ENCODE assay signal across 1 cellular context in the genomic region with DNA sequence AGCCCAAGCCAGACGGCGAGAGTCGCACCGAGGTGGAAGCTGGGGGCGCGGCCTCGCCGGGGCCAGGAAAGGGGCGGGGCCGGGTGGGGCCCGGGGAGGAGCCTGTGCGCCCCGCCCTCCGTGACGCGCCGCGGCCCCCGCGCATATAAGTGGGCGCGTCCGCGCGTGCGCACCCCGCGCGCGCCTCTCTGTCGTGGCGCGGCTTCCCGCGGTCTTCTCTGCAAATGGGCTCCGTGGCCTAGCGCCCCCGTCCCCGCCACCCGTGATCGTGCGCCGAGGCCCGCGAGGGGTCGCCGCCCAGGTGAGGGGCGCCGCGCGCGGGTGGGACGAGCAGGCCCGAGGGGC.
A peak's percentile ranks its signal among the peaks of the same experiment; 100 is the strongest.
TF ChIP-seq lines count a peak whose summit lies in the region.

A gene with protein sequence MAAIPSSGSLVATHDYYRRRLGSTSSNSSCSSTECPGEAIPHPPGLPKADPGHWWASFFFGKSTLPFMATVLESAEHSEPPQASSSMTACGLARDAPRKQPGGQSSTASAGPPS (plus strand): TSS at position 172 of the 345 bp plus-strand sequence. CDS start 544 bp downstream, outside the sequence.

TF ChIP-seq in K562, 482 proteins besides CTCF, POLR2A, EP300 and RAD21 (continued from another document and continues in another):
- TF ChIP-seq, protein P1, sequence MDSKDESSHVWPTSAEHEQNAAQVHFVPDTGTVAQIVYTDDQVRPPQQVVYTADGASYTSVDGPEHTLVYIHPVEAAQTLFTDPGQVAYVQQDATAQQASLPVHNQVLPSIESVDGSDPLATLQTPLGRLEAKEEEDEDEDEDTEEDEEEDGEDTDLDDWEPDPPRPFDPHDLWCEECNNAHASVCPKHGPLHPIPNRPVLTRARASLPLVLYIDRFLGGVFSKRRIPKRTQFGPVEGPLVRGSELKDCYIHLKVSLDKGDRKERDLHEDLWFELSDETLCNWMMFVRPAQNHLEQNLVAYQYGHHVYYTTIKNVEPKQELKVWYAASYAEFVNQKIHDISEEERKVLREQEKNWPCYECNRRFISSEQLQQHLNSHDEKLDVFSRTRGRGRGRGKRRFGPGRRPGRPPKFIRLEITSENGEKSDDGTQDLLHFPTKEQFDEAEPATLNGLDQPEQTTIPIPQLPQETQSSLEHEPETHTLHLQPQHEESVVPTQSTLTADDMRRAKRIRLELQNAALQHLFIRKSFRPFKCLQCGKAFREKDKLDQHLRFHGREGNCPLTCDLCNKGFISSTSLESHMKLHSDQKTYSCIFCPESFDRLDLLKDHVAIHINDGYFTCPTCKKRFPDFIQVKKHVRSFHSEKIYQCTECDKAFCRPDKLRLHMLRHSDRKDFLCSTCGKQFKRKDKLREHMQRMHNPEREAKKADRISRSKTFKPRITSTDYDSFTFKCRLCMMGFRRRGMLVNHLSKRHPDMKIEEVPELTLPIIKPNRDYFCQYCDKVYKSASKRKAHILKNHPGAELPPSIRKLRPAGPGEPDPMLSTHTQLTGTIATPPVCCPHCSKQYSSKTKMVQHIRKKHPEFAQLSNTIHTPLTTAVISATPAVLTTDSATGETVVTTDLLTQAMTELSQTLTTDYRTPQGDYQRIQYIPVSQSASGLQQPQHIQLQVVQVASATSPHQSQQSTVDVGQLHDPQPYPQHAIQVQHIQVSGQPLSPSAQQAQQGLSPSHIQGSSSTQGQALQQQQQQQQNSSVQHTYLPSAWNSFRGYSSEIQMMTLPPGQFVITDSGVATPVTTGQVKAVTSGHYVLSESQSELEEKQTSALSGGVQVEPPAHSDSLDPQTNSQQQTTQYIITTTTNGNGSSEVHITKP (IDR thresholded peaks at IDR 0.05; ENCODE audit: partially characterized antibody): peak; percentile 73
- TF ChIP-seq ZNF589 (CRISPR knock-in tag; IDR thresholded peaks at IDR 0.05; ENCODE audit: low read depth): no peak
- TF ChIP-seq POLR2AphosphoS5 (IDR thresholded peaks at IDR 0.05; ENCODE audit: control insufficient read depth, insufficient read depth, low read depth, low read length): peak; percentile 93
- TF ChIP-seq ZNF830 (CRISPR knock-in tag; IDR thresholded peaks at IDR 0.05): no peak
- TF ChIP-seq, protein P2, sequence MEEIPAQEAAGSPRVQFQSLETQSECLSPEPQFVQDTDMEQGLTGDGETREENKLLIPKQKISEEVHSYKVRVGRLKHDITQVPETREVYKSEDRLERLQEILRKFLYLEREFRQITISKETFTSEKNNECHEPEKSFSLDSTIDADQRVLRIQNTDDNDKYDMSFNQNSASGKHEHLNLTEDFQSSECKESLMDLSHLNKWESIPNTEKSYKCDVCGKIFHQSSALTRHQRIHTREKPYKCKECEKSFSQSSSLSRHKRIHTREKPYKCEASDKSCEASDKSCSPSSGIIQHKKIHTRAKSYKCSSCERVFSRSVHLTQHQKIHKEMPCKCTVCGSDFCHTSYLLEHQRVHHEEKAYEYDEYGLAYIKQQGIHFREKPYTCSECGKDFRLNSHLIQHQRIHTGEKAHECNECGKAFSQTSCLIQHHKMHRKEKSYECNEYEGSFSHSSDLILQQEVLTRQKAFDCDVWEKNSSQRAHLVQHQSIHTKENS (CRISPR knock-in tag; IDR thresholded peaks at IDR 0.05): no peak
- TF ChIP-seq, protein P3, sequence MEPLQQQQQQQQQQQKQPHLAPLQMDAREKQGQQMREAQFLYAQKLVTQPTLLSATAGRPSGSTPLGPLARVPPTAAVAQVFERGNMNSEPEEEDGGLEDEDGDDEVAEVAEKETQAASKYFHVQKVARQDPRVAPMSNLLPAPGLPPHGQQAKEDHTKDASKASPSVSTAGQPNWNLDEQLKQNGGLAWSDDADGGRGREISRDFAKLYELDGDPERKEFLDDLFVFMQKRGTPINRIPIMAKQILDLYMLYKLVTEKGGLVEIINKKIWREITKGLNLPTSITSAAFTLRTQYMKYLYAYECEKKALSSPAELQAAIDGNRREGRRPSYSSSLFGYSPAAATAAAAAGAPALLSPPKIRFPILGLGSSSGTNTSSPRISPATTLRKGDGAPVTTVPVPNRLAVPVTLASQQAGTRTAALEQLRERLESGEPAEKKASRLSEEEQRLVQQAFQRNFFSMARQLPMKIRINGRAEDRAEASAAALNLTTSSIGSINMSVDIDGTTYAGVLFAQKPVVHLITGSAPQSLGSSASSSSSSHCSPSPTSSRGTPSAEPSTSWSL (CRISPR knock-in tag; IDR thresholded peaks at IDR 0.05; ENCODE audit: borderline replicate concordance): no peak
- TF ChIP-seq, protein P4, sequence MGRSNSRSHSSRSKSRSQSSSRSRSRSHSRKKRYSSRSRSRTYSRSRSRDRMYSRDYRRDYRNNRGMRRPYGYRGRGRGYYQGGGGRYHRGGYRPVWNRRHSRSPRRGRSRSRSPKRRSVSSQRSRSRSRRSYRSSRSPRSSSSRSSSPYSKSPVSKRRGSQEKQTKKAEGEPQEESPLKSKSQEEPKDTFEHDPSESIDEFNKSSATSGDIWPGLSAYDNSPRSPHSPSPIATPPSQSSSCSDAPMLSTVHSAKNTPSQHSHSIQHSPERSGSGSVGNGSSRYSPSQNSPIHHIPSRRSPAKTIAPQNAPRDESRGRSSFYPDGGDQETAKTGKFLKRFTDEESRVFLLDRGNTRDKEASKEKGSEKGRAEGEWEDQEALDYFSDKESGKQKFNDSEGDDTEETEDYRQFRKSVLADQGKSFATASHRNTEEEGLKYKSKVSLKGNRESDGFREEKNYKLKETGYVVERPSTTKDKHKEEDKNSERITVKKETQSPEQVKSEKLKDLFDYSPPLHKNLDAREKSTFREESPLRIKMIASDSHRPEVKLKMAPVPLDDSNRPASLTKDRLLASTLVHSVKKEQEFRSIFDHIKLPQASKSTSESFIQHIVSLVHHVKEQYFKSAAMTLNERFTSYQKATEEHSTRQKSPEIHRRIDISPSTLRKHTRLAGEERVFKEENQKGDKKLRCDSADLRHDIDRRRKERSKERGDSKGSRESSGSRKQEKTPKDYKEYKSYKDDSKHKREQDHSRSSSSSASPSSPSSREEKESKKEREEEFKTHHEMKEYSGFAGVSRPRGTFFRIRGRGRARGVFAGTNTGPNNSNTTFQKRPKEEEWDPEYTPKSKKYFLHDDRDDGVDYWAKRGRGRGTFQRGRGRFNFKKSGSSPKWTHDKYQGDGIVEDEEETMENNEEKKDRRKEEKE (IDR thresholded peaks at IDR 0.05; ENCODE audit: borderline replicate concordance in 1 of 2, control insufficient read depth in 1 of 2, low read depth in 2 of 2, low read length in 1 of 2): no peak
- TF ChIP-seq ZEB2 (IDR thresholded peaks at IDR 0.05): no peak
- TF ChIP-seq, protein P5, sequence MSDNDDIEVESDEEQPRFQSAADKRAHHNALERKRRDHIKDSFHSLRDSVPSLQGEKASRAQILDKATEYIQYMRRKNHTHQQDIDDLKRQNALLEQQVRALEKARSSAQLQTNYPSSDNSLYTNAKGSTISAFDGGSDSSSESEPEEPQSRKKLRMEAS (CRISPR knock-in tag; IDR thresholded peaks at IDR 0.05): no peak
- no peak for TF ChIP-seq ZNF75A (CRISPR knock-in tag; IDR thresholded peaks at IDR 0.05)
- no peak for TF ChIP-seq SRSF1 (IDR thresholded peaks at IDR 0.05; ENCODE audit: low read depth, low read length)
- TF ChIP-seq WHSC1 (IDR thresholded peaks at IDR 0.05; ENCODE audit: low read length): no peak
- TF ChIP-seq ZNF717 (CRISPR knock-in tag; IDR thresholded peaks at IDR 0.05): no peak
- no peak; a peak in 1 of 4 replicates for TF ChIP-seq MAZ (CRISPR knock-in tag; conservative IDR thresholded peaks at IDR 0.05 in 1 of 2, IDR thresholded peaks at IDR 0.05 in 1 of 2)
- TF ChIP-seq, protein P6, sequence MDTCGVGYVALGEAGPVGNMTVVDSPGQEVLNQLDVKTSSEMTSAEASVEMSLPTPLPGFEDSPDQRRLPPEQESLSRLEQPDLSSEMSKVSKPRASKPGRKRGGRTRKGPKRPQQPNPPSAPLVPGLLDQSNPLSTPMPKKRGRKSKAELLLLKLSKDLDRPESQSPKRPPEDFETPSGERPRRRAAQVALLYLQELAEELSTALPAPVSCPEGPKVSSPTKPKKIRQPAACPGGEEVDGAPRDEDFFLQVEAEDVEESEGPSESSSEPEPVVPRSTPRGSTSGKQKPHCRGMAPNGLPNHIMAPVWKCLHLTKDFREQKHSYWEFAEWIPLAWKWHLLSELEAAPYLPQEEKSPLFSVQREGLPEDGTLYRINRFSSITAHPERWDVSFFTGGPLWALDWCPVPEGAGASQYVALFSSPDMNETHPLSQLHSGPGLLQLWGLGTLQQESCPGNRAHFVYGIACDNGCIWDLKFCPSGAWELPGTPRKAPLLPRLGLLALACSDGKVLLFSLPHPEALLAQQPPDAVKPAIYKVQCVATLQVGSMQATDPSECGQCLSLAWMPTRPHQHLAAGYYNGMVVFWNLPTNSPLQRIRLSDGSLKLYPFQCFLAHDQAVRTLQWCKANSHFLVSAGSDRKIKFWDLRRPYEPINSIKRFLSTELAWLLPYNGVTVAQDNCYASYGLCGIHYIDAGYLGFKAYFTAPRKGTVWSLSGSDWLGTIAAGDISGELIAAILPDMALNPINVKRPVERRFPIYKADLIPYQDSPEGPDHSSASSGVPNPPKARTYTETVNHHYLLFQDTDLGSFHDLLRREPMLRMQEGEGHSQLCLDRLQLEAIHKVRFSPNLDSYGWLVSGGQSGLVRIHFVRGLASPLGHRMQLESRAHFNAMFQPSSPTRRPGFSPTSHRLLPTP (IDR thresholded peaks at IDR 0.05; ENCODE audit: borderline replicate concordance, extremely low read depth, insufficient read length): no peak
- peak; percentile 73; the same call in 1 of the 2 replicates for TF ChIP-seq ZFX (CRISPR knock-in tag; IDR thresholded peaks at IDR 0.05)
- no peak for TF ChIP-seq IFI16 (CRISPR knock-in tag; IDR thresholded peaks at IDR 0.05)
- TF ChIP-seq, protein P7, sequence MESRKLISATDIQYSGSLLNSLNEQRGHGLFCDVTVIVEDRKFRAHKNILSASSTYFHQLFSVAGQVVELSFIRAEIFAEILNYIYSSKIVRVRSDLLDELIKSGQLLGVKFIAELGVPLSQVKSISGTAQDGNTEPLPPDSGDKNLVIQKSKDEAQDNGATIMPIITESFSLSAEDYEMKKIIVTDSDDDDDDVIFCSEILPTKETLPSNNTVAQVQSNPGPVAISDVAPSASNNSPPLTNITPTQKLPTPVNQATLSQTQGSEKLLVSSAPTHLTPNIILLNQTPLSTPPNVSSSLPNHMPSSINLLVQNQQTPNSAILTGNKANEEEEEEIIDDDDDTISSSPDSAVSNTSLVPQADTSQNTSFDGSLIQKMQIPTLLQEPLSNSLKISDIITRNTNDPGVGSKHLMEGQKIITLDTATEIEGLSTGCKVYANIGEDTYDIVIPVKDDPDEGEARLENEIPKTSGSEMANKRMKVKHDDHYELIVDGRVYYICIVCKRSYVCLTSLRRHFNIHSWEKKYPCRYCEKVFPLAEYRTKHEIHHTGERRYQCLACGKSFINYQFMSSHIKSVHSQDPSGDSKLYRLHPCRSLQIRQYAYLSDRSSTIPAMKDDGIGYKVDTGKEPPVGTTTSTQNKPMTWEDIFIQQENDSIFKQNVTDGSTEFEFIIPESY (CRISPR knock-in tag; IDR thresholded peaks at IDR 0.05): no peak
- no peak for TF ChIP-seq FOSL1 (tag; conservative IDR thresholded peaks at IDR 0.05)
- no peak for TF ChIP-seq TGIF2 (CRISPR knock-in tag; IDR thresholded peaks at IDR 0.05)
- TF ChIP-seq, protein P8, sequence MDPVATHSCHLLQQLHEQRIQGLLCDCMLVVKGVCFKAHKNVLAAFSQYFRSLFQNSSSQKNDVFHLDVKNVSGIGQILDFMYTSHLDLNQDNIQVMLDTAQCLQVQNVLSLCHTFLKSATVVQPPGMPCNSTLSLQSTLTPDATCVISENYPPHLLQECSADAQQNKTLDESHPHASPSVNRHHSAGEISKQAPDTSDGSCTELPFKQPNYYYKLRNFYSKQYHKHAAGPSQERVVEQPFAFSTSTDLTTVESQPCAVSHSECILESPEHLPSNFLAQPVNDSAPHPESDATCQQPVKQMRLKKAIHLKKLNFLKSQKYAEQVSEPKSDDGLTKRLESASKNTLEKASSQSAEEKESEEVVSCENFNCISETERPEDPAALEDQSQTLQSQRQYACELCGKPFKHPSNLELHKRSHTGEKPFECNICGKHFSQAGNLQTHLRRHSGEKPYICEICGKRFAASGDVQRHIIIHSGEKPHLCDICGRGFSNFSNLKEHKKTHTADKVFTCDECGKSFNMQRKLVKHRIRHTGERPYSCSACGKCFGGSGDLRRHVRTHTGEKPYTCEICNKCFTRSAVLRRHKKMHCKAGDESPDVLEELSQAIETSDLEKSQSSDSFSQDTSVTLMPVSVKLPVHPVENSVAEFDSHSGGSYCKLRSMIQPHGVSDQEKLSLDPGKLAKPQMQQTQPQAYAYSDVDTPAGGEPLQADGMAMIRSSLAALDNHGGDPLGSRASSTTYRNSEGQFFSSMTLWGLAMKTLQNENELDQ (CRISPR knock-in tag; IDR thresholded peaks at IDR 0.05; ENCODE audit: borderline replicate concordance): no peak
